ENCODE assay signal across 15 cellular contexts in genomic region chr11:78210000-78210608, GRCh38.
"Had no signal": no experiment of that assay in that cellular context is flagged by ENCODE, and none has a peak within 500 bp of the region (broad histone marks: within the 10 kb centered on the region; RNA-seq: fewer than 3 reads in every experiment).

No MANE protein-coding gene starts in this region.

- H3K27ac ChIP-seq: coronary artery, neural progenitor cell, pancreas, transverse colon, WERI-Rb-1 had no signal

- H3K4me3 Mint-ChIP-seq: activated naive CD8-positive, alpha-beta T cell treated with anti-CD3 and anti-CD28 coated beads for 36 hours; activated T-cell treated with anti-CD3 and anti-CD28 coated beads, Interleukin-2, amount 50 U/mL, for 4 hours; brain; central memory CD8-positive, alpha-beta T cell; neural progenitor cell; stimulated activated memory B cell treated with anti-CD40 and anti-IgM and Interleukin-4, amounts not matched to agents 10 μg/mL and 1 μg/mL and 100 μg/mL, for 72 hours had no signal

- FAIRE-seq: pancreas had no signal

- H3K9ac ChIP-seq: neural progenitor cell had no signal

- H3K4me3 ChIP-seq: coronary artery, neural progenitor cell, pancreas, transverse colon had no signal

- H3K4me1 Mint-ChIP-seq: activated naive CD8-positive, alpha-beta T cell treated with anti-CD3 and anti-CD28 coated beads for 36 hours; neural progenitor cell; stimulated activated memory B cell treated with anti-CD40 and anti-IgM and Interleukin-4, amounts not matched to agents 10 μg/mL and 1 μg/mL and 100 μg/mL, for 72 hours had no signal

- ATAC-seq: activated T-cell treated with anti-CD3 and anti-CD28 coated beads, Interleukin-2, amount 50 U/mL, for 4 hours; pancreas; stimulated activated memory B cell treated with anti-CD40 and anti-IgM and Interleukin-4, amounts not matched to agents 10 μg/mL and 1 μg/mL and 100 μg/mL, for 72 hours had no signal

- H3K4me2 ChIP-seq: neural progenitor cell had no signal

- H3K9me3 Mint-ChIP-seq: activated naive CD8-positive, alpha-beta T cell treated with anti-CD3 and anti-CD28 coated beads for 36 hours; activated T-cell treated with anti-CD3 and anti-CD28 coated beads, Interleukin-2, amount 50 U/mL, for 4 hours; central memory CD8-positive, alpha-beta T cell; stimulated activated memory B cell treated with anti-CD40 and anti-IgM and Interleukin-4, amounts not matched to agents 10 μg/mL and 1 μg/mL and 100 μg/mL, for 72 hours had no signal

- H3K9me3 ChIP-seq: pancreas, transverse colon had no signal

- H3K27me3 ChIP-seq: neural progenitor cell, pancreas, transverse colon had no signal

- H3K4me1 ChIP-seq: neural progenitor cell, pancreas, transverse colon had no signal

- H3K27ac Mint-ChIP-seq: activated naive CD8-positive, alpha-beta T cell treated with anti-CD3 and anti-CD28 coated beads for 36 hours; neural progenitor cell; stimulated activated memory B cell treated with anti-CD40 and anti-IgM and Interleukin-4, amounts not matched to agents 10 μg/mL and 1 μg/mL and 100 μg/mL, for 72 hours had no signal

- H2AFZ ChIP-seq: neural progenitor cell had no signal

- DNase-seq: activated CD4-positive, alpha-beta T cell treated with anti-CD3 and anti-CD28 coated beads, Interleukin-2, amount 50 U/mL, for 48 hours; activated effector memory CD4-positive, alpha-beta T cell treated with anti-CD3 and anti-CD28 coated beads, Interleukin-2, amount 50 U/mL, for 16 hours; activated naive CD8-positive, alpha-beta T cell treated with anti-CD3 and anti-CD28 coated beads for 36 hours; activated T-cell treated with anti-CD3 and anti-CD28 coated beads, Interleukin-2, amount 50 U/mL, for 4 hours; amygdala; foreskin melanocyte; substantia nigra; transverse colon; WERI-Rb-1 had no signal

- H3K27me3 Mint-ChIP-seq: activated naive CD8-positive, alpha-beta T cell treated with anti-CD3 and anti-CD28 coated beads for 36 hours; central memory CD8-positive, alpha-beta T cell; stimulated activated memory B cell treated with anti-CD40 and anti-IgM and Interleukin-4, amounts not matched to agents 10 μg/mL and 1 μg/mL and 100 μg/mL, for 72 hours had no signal

- H3K36me3 ChIP-seq: neural progenitor cell had no signal
